9 cellular contexts compared by ENCODE assay signal in the genomic region with DNA sequence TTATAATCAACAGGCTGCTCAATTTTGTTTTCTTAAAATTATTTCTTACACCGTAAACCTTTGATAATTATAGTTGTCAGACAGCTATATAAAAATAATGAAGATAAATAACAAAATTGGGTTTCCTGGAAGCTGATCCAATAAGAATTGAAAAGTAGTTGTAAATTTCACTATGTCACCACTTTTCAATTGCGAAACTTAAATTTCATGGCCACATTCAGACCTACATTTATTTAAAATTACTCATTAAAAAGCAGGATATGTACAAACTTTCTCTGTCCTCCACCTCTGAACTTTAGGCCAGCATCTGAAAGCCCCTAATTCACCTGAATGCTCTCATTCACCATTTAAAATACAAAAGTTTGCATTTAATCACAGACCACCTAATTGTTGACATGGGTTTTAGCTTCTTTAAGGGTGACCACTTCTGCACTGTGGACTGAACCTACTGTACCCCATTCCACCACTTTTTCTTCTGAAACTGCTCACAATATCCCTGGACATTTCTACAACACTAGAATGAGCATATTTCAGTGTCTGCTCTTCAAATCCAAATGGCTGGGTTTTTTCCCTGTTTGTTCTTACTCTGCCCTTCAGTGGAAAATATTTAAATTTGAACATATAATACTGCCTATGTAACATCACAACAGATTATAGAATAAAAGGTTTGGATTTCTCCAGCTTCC. TPM values are rescaled to one million over a fixed set of nuclear protein-coding genes. Genes with fewer than 3 reads are reported as not detected.
DNase-seq lines count a peak whose midpoint lies in the region; ATAC-seq and TF ChIP-seq lines count a peak whose summit lies in the region.
"Had no signal": no experiment of that assay in that cellular context is flagged by ENCODE, and none has a peak within 500 bp of the region (broad histone marks: within the 10 kb centered on the region; RNA-seq: fewer than 3 reads in every experiment).

No MANE protein-coding gene starts in this region.

- CTCF ChIA-PET in WTC11 (lab: Charles Lee), result interaction anchor here (0.6 to 1.4 kb wide), 6 partner anchors 9 to 160 kb away, joined by 3 to 4 read pairs (median 4); no protein-coding TSS in a partner anchor

- ATAC-seq in WTC11 (no peak), HG02884 (IDR thresholded peaks at IDR 0.05; ENCODE audit: unreplicated experiment) (no peak), HG03045 (IDR thresholded peaks at IDR 0.05; ENCODE audit: unreplicated experiment) (no peak)
- ATAC-seq: naive thymus-derived CD8-positive, alpha-beta T cell had no signal

- H3K27ac ChIP-seq in muscle layer of duodenum (ENCODE audit: low read length), result peak overlapping the region; percentile 69

- H3K27me3 Mint-ChIP-seq in WTC11 (ENCODE audit: low read depth) (no peaks in the 10 kb centered on the region), type B pancreatic cell (no peaks in the 10 kb centered on the region)

- DNase-seq in WTC11 (ENCODE audit: low spot score), result no peak
- peak; percentile 22 for DNase-seq in fibroblast of peridontal ligament (ENCODE audit: extremely low read depth)
- no peak for DNase-seq in type B pancreatic cell (ENCODE audit: extremely low spot score, unreplicated experiment)
- no peak for DNase-seq in stimulated activated CD4-positive, alpha-beta T cell treated with anti-CD3 and anti-CD28 coated beads, Interleukin-15, amount 100 ng/mL, for 24 hours
- no peak for DNase-seq in NCI-H1694 (lab: John Stamatoyannopoulos, UW)
- DNase-seq: naive thymus-derived CD8-positive, alpha-beta T cell had no signal

- H3K4me3 ChIP-seq in muscle layer of duodenum (ENCODE audit: low read depth in 1 of 2, low read length in 2 of 2), result peak overlapping the region; percentile 65 to 70

- H3K4me1 ChIP-seq in muscle layer of duodenum (ENCODE audit: control insufficient read depth in 1 of 2, insufficient read depth in 2 of 2, low read length in 2 of 2), result peaks cover 10 to 25% of the 10 kb centered on the region in 2 donors

- POLR2A ChIA-PET in WTC11 (lab: Charles Lee), result interaction anchor here (0.5 to 1.0 kb wide), 2 partner anchors 16 to 54 kb away, joined by 3 read pairs; a partner anchor contains a TSS

- no peaks in the 10 kb centered on the region for H3K36me3 Mint-ChIP-seq in WTC11
- H3K36me3 Mint-ChIP-seq in type B pancreatic cell, result peaks cover 6% of the 10 kb centered on the region

- no peaks in the 10 kb centered on the region for H3K27me3 ChIP-seq in muscle layer of duodenum (ENCODE audit: low read depth, low read length)

- H3K4me3 Mint-ChIP-seq in WTC11 (peak overlapping the region; percentile 73), type B pancreatic cell (peak overlapping the region; percentile 87)
- H3K4me3 Mint-ChIP-seq: naive thymus-derived CD8-positive, alpha-beta T cell had no signal

- peaks cover under 1 to 3% of the 10 kb centered on the region in 2 donors for H3K36me3 ChIP-seq in muscle layer of duodenum (ENCODE audit: control insufficient read depth in 1 of 2, insufficient read depth in 2 of 2, low read length in 2 of 2)

- H3K4me1 Mint-ChIP-seq in WTC11, result peaks cover 46% of the 10 kb centered on the region
- H3K4me1 Mint-ChIP-seq in type B pancreatic cell (ENCODE audit: unreplicated experiment), result peaks cover 24% of the 10 kb centered on the region

- TF ChIP-seq CTCF in WTC11 (IDR thresholded peaks at IDR 0.05) (no peak), type B pancreatic cell (conservative IDR thresholded peaks at IDR 0.05) (no peak)

- no peaks in the 10 kb centered on the region for H3K9me3 Mint-ChIP-seq in WTC11
- H3K9me3 Mint-ChIP-seq in type B pancreatic cell, result no peaks in the 10 kb centered on the region
- H3K9me3 Mint-ChIP-seq: naive thymus-derived CD8-positive, alpha-beta T cell had no signal

- H3K27ac Mint-ChIP-seq in WTC11, result peak overlapping the region; percentile 96
- H3K27ac Mint-ChIP-seq in type B pancreatic cell, result peak overlapping the region; percentile 83

- no peaks in the 10 kb centered on the region for H3K9me3 ChIP-seq in muscle layer of duodenum (ENCODE audit: control insufficient read depth in 1 of 2, low read length in 2 of 2)

TF ChIP-seq in WTC11, 78 proteins besides CTCF, POLR2A, EP300 and RAD21:
- TF ChIP-seq, protein P1, sequence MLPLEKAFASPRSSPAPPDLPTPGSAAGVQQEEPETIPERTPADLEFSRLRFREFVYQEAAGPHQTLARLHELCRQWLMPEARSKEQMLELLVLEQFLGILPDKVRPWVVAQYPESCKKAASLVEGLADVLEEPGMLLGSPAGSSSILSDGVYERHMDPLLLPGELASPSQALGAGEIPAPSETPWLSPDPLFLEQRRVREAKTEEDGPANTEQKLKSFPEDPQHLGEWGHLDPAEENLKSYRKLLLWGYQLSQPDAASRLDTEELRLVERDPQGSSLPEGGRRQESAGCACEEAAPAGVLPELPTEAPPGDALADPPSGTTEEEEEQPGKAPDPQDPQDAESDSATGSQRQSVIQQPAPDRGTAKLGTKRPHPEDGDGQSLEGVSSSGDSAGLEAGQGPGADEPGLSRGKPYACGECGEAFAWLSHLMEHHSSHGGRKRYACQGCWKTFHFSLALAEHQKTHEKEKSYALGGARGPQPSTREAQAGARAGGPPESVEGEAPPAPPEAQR (CRISPR knock-in tag; IDR thresholded peaks at IDR 0.05), result no peak
- no peak for TF ChIP-seq ATF1 (CRISPR knock-in tag; IDR thresholded peaks at IDR 0.05)
- TF ChIP-seq, protein P2, sequence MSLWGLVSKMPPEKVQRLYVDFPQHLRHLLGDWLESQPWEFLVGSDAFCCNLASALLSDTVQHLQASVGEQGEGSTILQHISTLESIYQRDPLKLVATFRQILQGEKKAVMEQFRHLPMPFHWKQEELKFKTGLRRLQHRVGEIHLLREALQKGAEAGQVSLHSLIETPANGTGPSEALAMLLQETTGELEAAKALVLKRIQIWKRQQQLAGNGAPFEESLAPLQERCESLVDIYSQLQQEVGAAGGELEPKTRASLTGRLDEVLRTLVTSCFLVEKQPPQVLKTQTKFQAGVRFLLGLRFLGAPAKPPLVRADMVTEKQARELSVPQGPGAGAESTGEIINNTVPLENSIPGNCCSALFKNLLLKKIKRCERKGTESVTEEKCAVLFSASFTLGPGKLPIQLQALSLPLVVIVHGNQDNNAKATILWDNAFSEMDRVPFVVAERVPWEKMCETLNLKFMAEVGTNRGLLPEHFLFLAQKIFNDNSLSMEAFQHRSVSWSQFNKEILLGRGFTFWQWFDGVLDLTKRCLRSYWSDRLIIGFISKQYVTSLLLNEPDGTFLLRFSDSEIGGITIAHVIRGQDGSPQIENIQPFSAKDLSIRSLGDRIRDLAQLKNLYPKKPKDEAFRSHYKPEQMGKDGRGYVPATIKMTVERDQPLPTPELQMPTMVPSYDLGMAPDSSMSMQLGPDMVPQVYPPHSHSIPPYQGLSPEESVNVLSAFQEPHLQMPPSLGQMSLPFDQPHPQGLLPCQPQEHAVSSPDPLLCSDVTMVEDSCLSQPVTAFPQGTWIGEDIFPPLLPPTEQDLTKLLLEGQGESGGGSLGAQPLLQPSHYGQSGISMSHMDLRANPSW (CRISPR knock-in tag; conservative IDR thresholded peaks at IDR 0.05; ENCODE audit: low read depth), result no peak
- TF ChIP-seq ZNF219 (CRISPR knock-in tag; IDR thresholded peaks at IDR 0.05; ENCODE audit: borderline replicate concordance), result no peak
- TF ChIP-seq, protein P3, sequence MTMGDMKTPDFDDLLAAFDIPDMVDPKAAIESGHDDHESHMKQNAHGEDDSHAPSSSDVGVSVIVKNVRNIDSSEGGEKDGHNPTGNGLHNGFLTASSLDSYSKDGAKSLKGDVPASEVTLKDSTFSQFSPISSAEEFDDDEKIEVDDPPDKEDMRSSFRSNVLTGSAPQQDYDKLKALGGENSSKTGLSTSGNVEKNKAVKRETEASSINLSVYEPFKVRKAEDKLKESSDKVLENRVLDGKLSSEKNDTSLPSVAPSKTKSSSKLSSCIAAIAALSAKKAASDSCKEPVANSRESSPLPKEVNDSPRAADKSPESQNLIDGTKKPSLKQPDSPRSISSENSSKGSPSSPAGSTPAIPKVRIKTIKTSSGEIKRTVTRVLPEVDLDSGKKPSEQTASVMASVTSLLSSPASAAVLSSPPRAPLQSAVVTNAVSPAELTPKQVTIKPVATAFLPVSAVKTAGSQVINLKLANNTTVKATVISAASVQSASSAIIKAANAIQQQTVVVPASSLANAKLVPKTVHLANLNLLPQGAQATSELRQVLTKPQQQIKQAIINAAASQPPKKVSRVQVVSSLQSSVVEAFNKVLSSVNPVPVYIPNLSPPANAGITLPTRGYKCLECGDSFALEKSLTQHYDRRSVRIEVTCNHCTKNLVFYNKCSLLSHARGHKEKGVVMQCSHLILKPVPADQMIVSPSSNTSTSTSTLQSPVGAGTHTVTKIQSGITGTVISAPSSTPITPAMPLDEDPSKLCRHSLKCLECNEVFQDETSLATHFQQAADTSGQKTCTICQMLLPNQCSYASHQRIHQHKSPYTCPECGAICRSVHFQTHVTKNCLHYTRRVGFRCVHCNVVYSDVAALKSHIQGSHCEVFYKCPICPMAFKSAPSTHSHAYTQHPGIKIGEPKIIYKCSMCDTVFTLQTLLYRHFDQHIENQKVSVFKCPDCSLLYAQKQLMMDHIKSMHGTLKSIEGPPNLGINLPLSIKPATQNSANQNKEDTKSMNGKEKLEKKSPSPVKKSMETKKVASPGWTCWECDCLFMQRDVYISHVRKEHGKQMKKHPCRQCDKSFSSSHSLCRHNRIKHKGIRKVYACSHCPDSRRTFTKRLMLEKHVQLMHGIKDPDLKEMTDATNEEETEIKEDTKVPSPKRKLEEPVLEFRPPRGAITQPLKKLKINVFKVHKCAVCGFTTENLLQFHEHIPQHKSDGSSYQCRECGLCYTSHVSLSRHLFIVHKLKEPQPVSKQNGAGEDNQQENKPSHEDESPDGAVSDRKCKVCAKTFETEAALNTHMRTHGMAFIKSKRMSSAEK (CRISPR knock-in tag; IDR thresholded peaks at IDR 0.05; ENCODE audit: borderline replicate concordance), result no peak
- no peak for TF ChIP-seq TP53 (CRISPR knock-in tag; IDR thresholded peaks at IDR 0.05)
- TF ChIP-seq, protein P4, sequence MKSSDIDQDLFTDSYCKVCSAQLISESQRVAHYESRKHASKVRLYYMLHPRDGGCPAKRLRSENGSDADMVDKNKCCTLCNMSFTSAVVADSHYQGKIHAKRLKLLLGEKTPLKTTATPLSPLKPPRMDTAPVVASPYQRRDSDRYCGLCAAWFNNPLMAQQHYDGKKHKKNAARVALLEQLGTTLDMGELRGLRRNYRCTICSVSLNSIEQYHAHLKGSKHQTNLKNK (CRISPR knock-in tag; IDR thresholded peaks at IDR 0.05), result no peak
- no peak for TF ChIP-seq ZNF263 (CRISPR knock-in tag; IDR thresholded peaks at IDR 0.05; ENCODE audit: low read depth)
- TF ChIP-seq IRF2 (CRISPR knock-in tag; IDR thresholded peaks at IDR 0.05; ENCODE audit: borderline replicate concordance, low read depth), result no peak

RNA-seq across cellular contexts. Expression of a gene that starts 0.6 kb away (rescaled TPM):
- total RNA-seq in WTC11 (2021) (13.2 to 18.0 TPM (median 17.4 TPM) in 3 replicates), type B pancreatic cell (ENCODE audit: low replicate concordance) (65.5 and 96.2 TPM in 2 replicates)

RNA-seq across cellular contexts. Expression of a gene that starts 54.4 kb away (rescaled TPM):
- 15.1 to 19.0 TPM (median 18.8 TPM) in 3 replicates for total RNA-seq in WTC11 (2021)
- total RNA-seq in type B pancreatic cell (ENCODE audit: low replicate concordance), result not detected in 2 replicates

Comparison
In these comparisons a context has a peak if more than half of its experiments do, and no peak if none do; other contexts are left out.
1. RNA of a gene that starts 54.4 kb away (total RNA-seq): 15.1 to 19.0 TPM in WTC11; not detected in type B pancreatic cell; every median in the first group is over 10 times any median in the second.